Comparison of ENCODE assay signal across 8 cellular contexts in the genomic region with DNA sequence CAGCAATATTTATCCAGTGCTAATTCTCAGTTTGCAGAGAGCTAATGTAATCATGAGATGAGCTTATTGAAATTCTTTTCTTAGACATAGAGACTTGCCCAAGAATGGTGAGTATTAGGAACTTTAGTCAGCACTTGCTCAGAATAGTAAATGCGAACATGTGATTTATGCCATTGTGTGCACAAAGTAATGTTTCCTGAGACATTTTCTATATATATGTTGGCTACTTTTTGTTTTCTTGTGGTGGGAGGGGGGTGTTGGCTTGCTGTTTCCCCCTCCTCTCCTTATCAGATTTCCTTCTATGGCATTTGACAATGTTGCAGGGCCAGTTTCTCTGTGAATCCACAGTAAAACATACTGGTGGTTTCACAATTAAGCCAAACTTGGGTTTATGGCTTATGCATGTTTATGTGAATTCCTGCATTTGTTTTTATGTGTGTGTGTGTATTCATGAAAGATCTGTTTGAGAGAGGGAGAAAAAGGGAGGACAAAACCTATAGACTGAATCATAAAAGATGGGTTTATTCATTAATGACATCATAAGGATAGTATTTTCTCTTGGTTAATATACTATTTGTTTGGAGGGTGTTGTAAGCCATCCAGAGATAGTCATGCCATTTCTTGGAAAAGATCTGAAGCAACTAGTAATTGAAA. TPM values are rescaled to one million over a fixed set of nuclear protein-coding genes. Genes with fewer than 3 reads are reported as not detected.
DNase-seq lines count a peak whose midpoint lies in the region; ATAC-seq and TF ChIP-seq lines count a peak whose summit lies in the region.

No MANE protein-coding gene starts in this region.

- no peaks in the 10 kb centered on the region for H3K9me3 Mint-ChIP-seq in T-helper 1 cell treated with Interleukin-12 subunit alpha and Interleukin-12 subunit beta and Interleukin-4 antibody, amounts not matched to agents 30 μg/mL and 1 μg/mL, for 36 hours

- H3K4me1 ChIP-seq in foreskin keratinocyte (peaks cover 29% of the 10 kb centered on the region), stomach (peaks cover 39 to 80% (median 64%) of the 10 kb centered on the region in 4 donors)

- peak overlapping the region; percentile 50 for H3K4me3 Mint-ChIP-seq in T-helper 1 cell treated with Interleukin-12 subunit alpha and Interleukin-12 subunit beta and Interleukin-4 antibody, amounts not matched to agents 30 μg/mL and 1 μg/mL, for 36 hours

- peak overlapping the region; percentile 22 for H3K27ac ChIP-seq in foreskin keratinocyte
- peak overlapping the region; percentile 45 to 88 (median 63) for H3K27ac ChIP-seq in stomach

- H3K36me3 Mint-ChIP-seq in T-helper 1 cell treated with Interleukin-12 subunit alpha and Interleukin-12 subunit beta and Interleukin-4 antibody, amounts not matched to agents 30 μg/mL and 1 μg/mL, for 36 hours (ENCODE audit: low read depth), result peaks cover 41% of the 10 kb centered on the region

- peak; percentile 38 for ATAC-seq in GM19324 (IDR thresholded peaks at IDR 0.05; ENCODE audit: low FRiP score, unreplicated experiment)
- ATAC-seq in foreskin keratinocyte, result peak; percentile 73
- ATAC-seq in GM19351 (IDR thresholded peaks at IDR 0.05; ENCODE audit: unreplicated experiment), result no peak

- peaks cover 0 to 4% (median 1%) of the 10 kb centered on the region in 4 donors for H3K36me3 ChIP-seq in stomach

- TF ChIP-seq CTCF in foreskin keratinocyte (conservative IDR thresholded peaks at IDR 0.05), result no peak
- TF ChIP-seq CTCF in stomach (IDR thresholded peaks at IDR 0.05), result no peak
- TF ChIP-seq CTCF in GM20000 (IDR thresholded peaks at IDR 0.05; ENCODE audit: extremely low read depth, missing control alignments), result no peak

- 35 to 49% (median 40%) methylated on average over 1 of the region's 1 CpG for WGBS in stomach, 5 donors

- H3K9me3 ChIP-seq in stomach, result no peaks in the 10 kb centered on the region

- intact Hi-C loops in stomach (cut with DNase I; ENCODE audit: low total_unique reads), result no loop called here

- H3K4me3 ChIP-seq in stomach, result no peak overlapping the region

- peak overlapping the region; percentile 65 for H3K27ac Mint-ChIP-seq in T-helper 1 cell treated with Interleukin-12 subunit alpha and Interleukin-12 subunit beta and Interleukin-4 antibody, amounts not matched to agents 30 μg/mL and 1 μg/mL, for 36 hours

- DNase-seq in foreskin keratinocyte (peak; percentile 60 to 72), stomach (no peak), NCI-H69 (lab: John Stamatoyannopoulos, UW) (no peak), GM20000 (ENCODE audit: low spot score) (no peak), DMS53 (lab: John Stamatoyannopoulos, UW) (no peak)

- TF ChIP-seq EP300 in stomach (IDR thresholded peaks at IDR 0.05), result no peak

- TF ChIP-seq POLR2A in stomach (IDR thresholded peaks at IDR 0.05), result no peak

- H3K27me3 Mint-ChIP-seq in T-helper 1 cell treated with Interleukin-12 subunit alpha and Interleukin-12 subunit beta and Interleukin-4 antibody, amounts not matched to agents 30 μg/mL and 1 μg/mL, for 36 hours (ENCODE audit: low read depth), result no peaks in the 10 kb centered on the region

- no peaks in the 10 kb centered on the region for H3K27me3 ChIP-seq in foreskin keratinocyte
- no peaks in the 10 kb centered on the region for H3K27me3 ChIP-seq in stomach

- peaks cover 71% of the 10 kb centered on the region for H3K4me1 Mint-ChIP-seq in T-helper 1 cell treated with Interleukin-12 subunit alpha and Interleukin-12 subunit beta and Interleukin-4 antibody, amounts not matched to agents 30 μg/mL and 1 μg/mL, for 36 hours (ENCODE audit: low read depth)

RNA-seq across cellular contexts. Expression of a gene that starts 36.3 kb away (rescaled TPM):
- total RNA-seq in foreskin keratinocyte (11.0 and 12.2 TPM in 2 replicates), stomach (10 to 100 TPM in 4 of 5 donors, 1 to 10 TPM in 1; 8.7 to 64.2 (median 21.9) TPM)
- polyA plus RNA-seq in foreskin keratinocyte (2.0 and 2.6 TPM in 2 replicates), stomach (1 to 10 TPM; 5.4 to 8.2 (median 5.9) TPM)

Comparison
In these comparisons a context has a peak if more than half of its experiments do, and no peak if none do; other contexts are left out.
1. DNase-seq: peak in foreskin keratinocyte (2 of 2); none in stomach (single experiment), NCI-H69 (single experiment), GM20000 (single experiment) and DMS53 (single experiment).